Comparison of ENCODE assay signal across 8 cellular contexts in the genomic region with DNA sequence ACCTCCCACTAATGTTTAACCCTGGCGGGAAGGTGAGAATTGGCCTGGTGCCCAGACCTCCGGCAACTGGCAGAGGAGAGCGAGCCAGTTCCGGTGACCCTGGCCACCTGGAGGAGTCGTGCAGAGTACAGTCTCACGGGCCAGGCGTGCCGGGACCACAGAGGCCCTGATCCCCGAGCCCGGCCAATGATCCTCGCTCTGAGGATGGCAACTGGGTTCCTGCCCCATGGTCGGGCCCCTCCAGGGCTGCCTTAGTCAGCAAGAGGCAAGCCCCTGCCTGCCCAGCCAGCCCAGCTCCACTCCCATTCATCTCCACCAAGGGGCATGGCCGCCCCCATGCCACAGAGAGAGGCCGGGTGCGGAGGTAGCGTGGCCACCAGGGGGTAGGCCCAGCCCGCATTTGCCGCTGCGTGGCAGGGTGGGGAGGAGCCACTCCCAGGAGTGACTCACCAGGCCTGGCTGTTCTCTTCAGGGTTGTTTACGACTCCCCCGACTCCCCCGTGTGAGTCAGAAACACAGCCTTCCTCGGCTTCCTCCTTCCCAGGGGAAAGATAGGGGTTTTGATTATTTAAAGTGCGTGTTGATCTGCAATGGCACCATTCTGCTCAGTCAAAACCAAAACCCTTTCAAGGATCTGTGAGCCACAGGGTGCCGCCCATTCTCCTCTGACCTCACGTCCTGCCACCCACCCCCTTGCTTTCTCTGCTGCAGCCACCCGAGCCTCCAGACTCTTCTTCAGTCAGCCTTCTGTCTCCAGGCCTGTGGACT. TPM values are rescaled to one million over a fixed set of nuclear protein-coding genes. Genes with fewer than 3 reads are reported as not detected.
DNase-seq lines count a peak whose midpoint lies in the region; ATAC-seq and TF ChIP-seq lines count a peak whose summit lies in the region.

A gene with protein sequence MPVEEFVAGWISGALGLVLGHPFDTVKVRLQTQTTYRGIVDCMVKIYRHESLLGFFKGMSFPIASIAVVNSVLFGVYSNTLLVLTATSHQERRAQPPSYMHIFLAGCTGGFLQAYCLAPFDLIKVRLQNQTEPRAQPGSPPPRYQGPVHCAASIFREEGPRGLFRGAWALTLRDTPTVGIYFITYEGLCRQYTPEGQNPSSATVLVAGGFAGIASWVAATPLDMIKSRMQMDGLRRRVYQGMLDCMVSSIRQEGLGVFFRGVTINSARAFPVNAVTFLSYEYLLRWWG (minus strand): TSS at position 611 of the 768 bp plus-strand sequence. CDS start 695 bp downstream, outside the sequence.

- H3K4me3 ChIP-seq in AG10803 (ENCODE audit: low read length) = peak within 1 kb of the TSS; percentile 62

- POLR2A ChIA-PET in MCF 10A (lab: Yijun Ruan, JAX) = interaction anchor here (0.6 to 14.8 kb wide), 26 partner anchors 8 to 329 kb away, joined by 3 to 426 read pairs (median 5); a partner anchor contains a TSS

- H3K9me3 Mint-ChIP-seq in MCF 10A (ENCODE audit: unreplicated experiment) = no peaks in the 10 kb centered on the region

- H3K4me1 Mint-ChIP-seq in MCF 10A (ENCODE audit: insufficient read depth, unreplicated experiment) = peaks cover 26% of the 10 kb centered on the region

- CTCF ChIA-PET in MCF 10A (lab: Yijun Ruan, JAX) = interaction anchor here (0.6 to 3.2 kb wide), 11 partner anchors 11 to 540 kb away, joined by 3 to 17 read pairs (median 3); a partner anchor contains a TSS

- peak; percentile 60 for TF ChIP-seq CTCF in AG10803 (conservative IDR thresholded peaks at IDR 0.05; ENCODE audit: low read length)
- TF ChIP-seq CTCF in VCaP (conservative IDR thresholded peaks at IDR 0.05) = peak; percentile 89
- peak; percentile 86 for TF ChIP-seq CTCF in MCF 10A (IDR thresholded peaks at IDR 0.05; ENCODE audit: unreplicated experiment)

- peaks cover 6% of the 10 kb centered on the region for H3K36me3 Mint-ChIP-seq in MCF 10A (ENCODE audit: insufficient read depth, unreplicated experiment)

- no peaks in the 10 kb centered on the region for H3K27me3 Mint-ChIP-seq in MCF 10A (ENCODE audit: insufficient read depth, unreplicated experiment)

- H3K27ac Mint-ChIP-seq in MCF 10A (ENCODE audit: low read depth, unreplicated experiment) = peak within 1 kb of the TSS; percentile 97

- BruUV-seq in MCF 10A (replicated peaks; lab: Mats Ljungman, UMichigan) = no TSS peak

- intact Hi-C loops in MCF 10A (cut with micrococcal nuclease) = loop anchor here (1.0 to 2.0 kb wide), 3 partner anchors 39 to 128 kb away; no protein-coding TSS in a partner anchor

- in situ Hi-C loops in GM18951 (cut with MboI; ENCODE audit: low sequenced_read_pairs, unreplicated experiment) = no loop called here

- ATAC-seq in HG03159 (IDR thresholded peaks at IDR 0.05; ENCODE audit: unreplicated experiment) = peak; percentile 59

- peak within 1 kb of the TSS; percentile 68 for H3K4me3 Mint-ChIP-seq in MCF 10A (ENCODE audit: unreplicated experiment)

- peak within 1 kb of the TSS; percentile 100 for H3K27ac ChIP-seq in VCaP

- DNase-seq in AG10803 (ENCODE audit: low read depth) (peak; percentile 98), NCI-H2227 (lab: John Stamatoyannopoulos, UW; ENCODE audit: unreplicated experiment) (peak; percentile 76), MCF 10A (ENCODE audit: unreplicated experiment) (peak; percentile 99), islet precursor cell (peak; percentile 99)
- peak; percentile 88 for DNase-seq in stimulated activated CD4-positive, alpha-beta T cell treated with anti-CD3 and anti-CD28 coated beads, Interleukin-12 subunit alpha, Interleukin-12 subunit beta, amount 100 ng/mL, for 4 hours

- peak; percentile 84 for TF ChIP-seq POLR2A in GM18951 (IDR thresholded peaks at IDR 0.05; ENCODE audit: extremely low read depth, insufficient read depth, insufficient read length)

RNA-seq across cellular contexts. Expression of the gene that starts here (rescaled TPM):
- total RNA-seq in MCF 10A (2022) = 3.9 and 4.9 TPM in 2 replicates

Comparison
In these comparisons a context has a peak if more than half of its experiments do, and no peak if none do; other contexts are left out.
1. Peak in every context shown above with its lines: DNase-seq, ATAC-seq, H3K4me3 ChIP-seq and H3K27ac ChIP-seq.